10 cellular contexts compared by ENCODE assay signal in genomic region chr6:26214826-26215199, GRCh38.
A peak's percentile ranks its signal among the peaks of the same experiment; 100 is the strongest.
DNase-seq lines count a peak whose midpoint lies in the region; ATAC-seq and TF ChIP-seq lines count a peak whose summit lies in the region.
"Had no signal": no experiment of that assay in that cellular context is flagged by ENCODE, and none has a peak within 500 bp of the region (broad histone marks: within the 10 kb centered on the region; RNA-seq: fewer than 3 reads in every experiment).

No MANE protein-coding gene starts in this region.

- no peak overlapping the region for H3K27ac ChIP-seq in cardiac muscle cell
- H3K27ac ChIP-seq in right atrium auricular region, result no peak overlapping the region
- H3K27ac ChIP-seq in PC-9, result peak overlapping the region; percentile 17; the same call in 1 of the 2 replicates
- peak overlapping the region in 1 of 21 experiments; percentile 93 for H3K27ac ChIP-seq in skin epidermis

- CTCF ChIA-PET in PC-9 (lab: Charles Lee), result no interaction called here

- no peak overlapping the region for H2AFZ ChIP-seq in PC-9

- no TSS peak for BruUV-seq in PC-9 (replicated peaks; lab: Mats Ljungman, UMichigan)

- peaks cover 33% of the 10 kb centered on the region for H3F3A ChIP-seq in PC-9 (ENCODE audit: insufficient read depth, low read depth)

- no peaks in the 10 kb centered on the region for H3K9me2 ChIP-seq in PC-9 (ENCODE audit: insufficient read depth)

- peak overlapping the region; percentile 78 for H3K4me2 ChIP-seq in PC-9

- H3K79me2 ChIP-seq in PC-9 (ENCODE audit: low read depth), result no peaks in the 10 kb centered on the region

- H4K20me1 ChIP-seq in PC-9 (ENCODE audit: insufficient read depth), result no peaks in the 10 kb centered on the region

- H3K27me3 ChIP-seq in cardiac muscle cell (no peaks in the 10 kb centered on the region), right atrium auricular region (no peaks in the 10 kb centered on the region), PC-9 (ENCODE audit: insufficient read depth, low read depth) (no peaks in the 10 kb centered on the region)

- POLR2A ChIA-PET in PC-9 (lab: Charles Lee; ENCODE audit: unreplicated experiment), result interaction anchor here (0.5 to 3.2 kb wide), 5 partner anchors 8 to 108 kb away, joined by 3 to 134 read pairs (median 4); a partner anchor contains a TSS

- no peak for ATAC-seq in HG02588 (IDR thresholded peaks at IDR 0.05; ENCODE audit: unreplicated experiment)
- ATAC-seq: activated T-helper 17 cell treated with anti-CD3 and anti-CD28 coated beads, Interleukin-2, amount 50 U/mL, for 72 hours had no signal

- TF ChIP-seq CTCF in cardiac muscle cell (IDR thresholded peaks at IDR 0.05; ENCODE audit: low read depth, low read length), result no peak
- no peak for TF ChIP-seq CTCF in right atrium auricular region (IDR thresholded peaks at IDR 0.05)
- TF ChIP-seq CTCF in PC-9 (conservative IDR thresholded peaks at IDR 0.05), result no peak
- TF ChIP-seq CTCF in fibroblast of mammary gland (conservative IDR thresholded peaks at IDR 0.05; ENCODE audit: control insufficient read depth, insufficient read depth, low read depth, low read length), result no peak

- peak overlapping the region; percentile 47 for H3K4me3 ChIP-seq in cardiac muscle cell
- no peak overlapping the region for H3K4me3 ChIP-seq in right atrium auricular region
- peak overlapping the region; percentile 61; the same call in 1 of the 2 replicates for H3K4me3 ChIP-seq in PC-9
- peak overlapping the region; percentile 54 for H3K4me3 ChIP-seq in fibroblast of mammary gland (ENCODE audit: control insufficient read depth, low read depth, low read length)
- peak overlapping the region in 4 of 7 experiments; percentile 28 to 61 (median 38) for H3K4me3 ChIP-seq in skin epidermis

- no peak for DNase-seq in cardiac muscle cell (ENCODE audit: low read depth in 1 of 2, low spot score in 1 of 2)
- DNase-seq in right atrium auricular region (ENCODE audit: low spot score), result no peak
- no peak for DNase-seq in PC-9
- no peak for DNase-seq in fibroblast of mammary gland (ENCODE audit: low read depth)
- DNase-seq in superior temporal gyrus (ENCODE audit: extremely low spot score), result no peak
- no peak for DNase-seq in SW 1271 (lab: John Stamatoyannopoulos, UW)
- DNase-seq: NCI-H1436 had no signal

- H3K9me3 ChIP-seq in cardiac muscle cell (ENCODE audit: low read depth) (no peaks in the 10 kb centered on the region), right atrium auricular region (no peaks in the 10 kb centered on the region), PC-9 (ENCODE audit: insufficient read depth, low read depth) (no peaks in the 10 kb centered on the region)

- peaks cover 3% of the 10 kb centered on the region for H3K4me1 ChIP-seq in cardiac muscle cell (ENCODE audit: low read depth)
- H3K4me1 ChIP-seq in right atrium auricular region, result peaks cover 0 to 22% of the 10 kb centered on the region in 2 donors
- H3K4me1 ChIP-seq in PC-9 (replicated peaks; ENCODE audit: insufficient read depth), result 0 out of 2 replicates have a peak, but pooled peaks cover 14% of the 10 kb centered on the region

- H3K36me3 ChIP-seq in cardiac muscle cell (no peaks in the 10 kb centered on the region), right atrium auricular region (no peaks in the 10 kb centered on the region), PC-9 (ENCODE audit: low read depth) (no peaks in the 10 kb centered on the region)

- intact Hi-C loops in PC-9 (cut with micrococcal nuclease; ENCODE audit: unreplicated experiment), result loop anchor here (5.0 kb wide), 1 partner anchor 327 kb away; no protein-coding TSS in a partner anchor

Comparison
In these comparisons a context has a peak if more than half of its experiments do, and no peak if none do; other contexts are left out.
1. H3K4me3 ChIP-seq: peak in cardiac muscle cell (single experiment), PC-9 (single experiment), fibroblast of mammary gland (single experiment) and skin epidermis (4 of 7); none in right atrium auricular region (0 of 2).